In the genomic region with DNA sequence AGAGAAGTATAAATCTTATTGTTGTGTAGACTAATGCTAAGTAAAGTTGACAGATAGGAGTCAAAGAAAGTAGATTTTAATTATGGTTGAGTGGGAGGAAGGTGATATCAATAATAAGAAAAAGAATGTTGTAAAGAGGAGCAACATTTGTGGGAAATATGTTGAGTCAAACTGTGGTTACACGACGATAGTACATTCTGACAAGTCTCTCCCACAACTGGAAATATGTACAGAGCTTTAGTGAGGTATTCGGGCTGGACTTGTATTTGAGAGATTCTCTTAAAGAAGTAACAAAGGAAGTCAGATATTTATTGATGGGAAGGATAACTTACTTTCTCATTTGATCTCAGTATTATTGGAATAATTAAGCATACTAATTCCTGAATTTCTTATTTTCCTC, we compare ENCODE assay signal across 28 cellular contexts.
DNase-seq lines count a peak whose midpoint lies in the region; ATAC-seq and TF ChIP-seq lines count a peak whose summit lies in the region.
"Had no signal": no experiment of that assay in that cellular context is flagged by ENCODE, and none has a peak within 500 bp of the region (broad histone marks: within the 10 kb centered on the region; RNA-seq: fewer than 3 reads in every experiment).

No MANE protein-coding gene starts in this region.

- no peak for TF ChIP-seq POLR2A in suprapubic skin (IDR thresholded peaks at IDR 0.05)

- 69% methylated on average over 3 of the region's 3 CpGs for WGBS in suprapubic skin

- no peak for TF ChIP-seq CTCF in epithelial cell of esophagus (IDR thresholded peaks at IDR 0.05; ENCODE audit: insufficient read depth, low read depth, low read length, missing control alignments)
- TF ChIP-seq CTCF in nephron (IDR thresholded peaks at IDR 0.05; ENCODE audit: unreplicated experiment in 3 of 3), result no peak
- TF ChIP-seq CTCF in suprapubic skin (IDR thresholded peaks at IDR 0.05), result no peak

- H3K36me3 ChIP-seq in suprapubic skin, result no peaks in the 10 kb centered on the region
- H3K36me3 ChIP-seq: breast epithelium, colonic mucosa, heart right ventricle, MG63, uterus had no signal

- no peaks in the 10 kb centered on the region for H3K27me3 ChIP-seq in suprapubic skin
- H3K27me3 ChIP-seq: colonic mucosa, heart right ventricle, MG63, uterus had no signal

- TF ChIP-seq EP300 in suprapubic skin (IDR thresholded peaks at IDR 0.05), result no peak

- DNase-seq in ELR (ENCODE audit: low read depth), result peak; percentile 28
- DNase-seq in NCI-H226, result peak; percentile 66
- DNase-seq in epithelial cell of esophagus (ENCODE audit: low read depth), result peak; percentile 0
- DNase-seq in suprapubic skin (ENCODE audit: low spot score in 2 of 2), result no peak
- no peak for DNase-seq in activated CD4-positive, CD25-positive, alpha-beta regulatory T cell (lab: John Stamatoyannopoulos, UW)
- DNase-seq: activated CD4-positive, alpha-beta memory T cell treated with anti-CD3 and anti-CD28 coated beads, Interleukin-2, amount 10 ng/mL, durations not matched to agents 7 days and 5 days; activated effector memory CD4-positive, alpha-beta T cell treated with Interleukin-2 at 50 U/mL for 16 hours; colonic mucosa; effector memory CD8-positive, alpha-beta T cell; EL; heart right ventricle; MG63; naive thymus-derived CD8-positive, alpha-beta T cell; NCI-H1417; NCI-H2081; PC-3; retina; SIG-M5; stimulated activated CD4-positive, alpha-beta T cell treated with anti-CD3 and anti-CD28 coated beads, Interleukin-4, amount 100 ng/mL, for 24 hours; stimulated activated naive B cell treated with anti-CD40 and anti-IgM and Interleukin-4, amounts not matched to agents 10 μg/mL and 1 μg/mL and 100 μg/mL, for 72 hours; uterus had no signal

- H3K36me3 Mint-ChIP-seq in nephron (ENCODE audit: low read depth), result no peaks in the 10 kb centered on the region
- no peaks in the 10 kb centered on the region for H3K36me3 Mint-ChIP-seq in activated T-helper 17 cell treated with anti-CD3 and anti-CD28 coated beads, Interleukin-2, amount 50 U/mL, for 72 hours (ENCODE audit: low read depth)
- H3K36me3 Mint-ChIP-seq: naive thymus-derived CD8-positive, alpha-beta T cell; stimulated activated naive B cell treated with anti-CD40 and anti-IgM and Interleukin-4, amounts not matched to agents 10 μg/mL and 1 μg/mL and 100 μg/mL, for 72 hours had no signal

- H3K27me3 Mint-ChIP-seq in nephron (ENCODE audit: low read depth), result no peaks in the 10 kb centered on the region
- H3K27me3 Mint-ChIP-seq in activated T-helper 17 cell treated with anti-CD3 and anti-CD28 coated beads, Interleukin-2, amount 50 U/mL, for 72 hours, result no peaks in the 10 kb centered on the region
- H3K27me3 Mint-ChIP-seq: activated CD4-positive, alpha-beta memory T cell treated with anti-CD3 and anti-CD28 coated beads, Interleukin-2, amount 10 ng/mL, durations not matched to agents 7 days and 5 days; effector memory CD8-positive, alpha-beta T cell; IgD-negative memory B cell; naive thymus-derived CD8-positive, alpha-beta T cell; stimulated activated naive B cell treated with anti-CD40 and anti-IgM and Interleukin-4, amounts not matched to agents 10 μg/mL and 1 μg/mL and 100 μg/mL, for 72 hours had no signal

- H3K4me3 Mint-ChIP-seq in nephron, result no peak overlapping the region
- no peak overlapping the region for H3K4me3 Mint-ChIP-seq in activated T-helper 17 cell treated with anti-CD3 and anti-CD28 coated beads, Interleukin-2, amount 50 U/mL, for 72 hours
- H3K4me3 Mint-ChIP-seq: activated CD4-positive, alpha-beta memory T cell treated with anti-CD3 and anti-CD28 coated beads, Interleukin-2, amount 10 ng/mL, durations not matched to agents 7 days and 5 days; effector memory CD8-positive, alpha-beta T cell; IgD-negative memory B cell; naive thymus-derived CD8-positive, alpha-beta T cell; stimulated activated naive B cell treated with anti-CD40 and anti-IgM and Interleukin-4, amounts not matched to agents 10 μg/mL and 1 μg/mL and 100 μg/mL, for 72 hours had no signal

- no peak overlapping the region for H3K4me3 ChIP-seq in epithelial cell of esophagus (ENCODE audit: low read length)
- no peak overlapping the region for H3K4me3 ChIP-seq in suprapubic skin
- H3K4me3 ChIP-seq: breast epithelium, colonic mucosa, heart right ventricle, MG63, uterus had no signal

- no peak overlapping the region for H3K27ac ChIP-seq in suprapubic skin
- H3K27ac ChIP-seq: breast epithelium, C4-2B, colonic mucosa, heart right ventricle, uterus had no signal

- ATAC-seq in HG03520 (IDR thresholded peaks at IDR 0.05; ENCODE audit: unreplicated experiment), result no peak
- no peak for ATAC-seq in activated T-helper 17 cell treated with anti-CD3 and anti-CD28 coated beads, Interleukin-2, amount 50 U/mL, for 72 hours (replicated peaks)
- ATAC-seq: effector memory CD8-positive, alpha-beta T cell; HCT116; heart right ventricle; naive thymus-derived CD8-positive, alpha-beta T cell; PC-3; stimulated activated naive B cell treated with anti-CD40 and anti-IgM and Interleukin-4, amounts not matched to agents 10 μg/mL and 1 μg/mL and 100 μg/mL, for 72 hours had no signal

- no peaks in the 10 kb centered on the region for H3K9me3 ChIP-seq in suprapubic skin
- H3K9me3 ChIP-seq: breast epithelium, colonic mucosa, heart right ventricle, MG63 had no signal

- no peaks in the 10 kb centered on the region for H3K9me3 Mint-ChIP-seq in nephron
- H3K9me3 Mint-ChIP-seq in activated T-helper 17 cell treated with anti-CD3 and anti-CD28 coated beads, Interleukin-2, amount 50 U/mL, for 72 hours, result no peaks in the 10 kb centered on the region
- H3K9me3 Mint-ChIP-seq: IgD-negative memory B cell had no signal

- peak overlapping the region in 2 of 3 experiments; percentile 29 to 36 for H3K27ac Mint-ChIP-seq in nephron
- H3K27ac Mint-ChIP-seq in activated T-helper 17 cell treated with anti-CD3 and anti-CD28 coated beads, Interleukin-2, amount 50 U/mL, for 72 hours, result no peak overlapping the region
- H3K27ac Mint-ChIP-seq: activated CD4-positive, alpha-beta memory T cell treated with anti-CD3 and anti-CD28 coated beads, Interleukin-2, amount 10 ng/mL, durations not matched to agents 7 days and 5 days; effector memory CD8-positive, alpha-beta T cell; IgD-negative memory B cell; naive thymus-derived CD8-positive, alpha-beta T cell; stimulated activated naive B cell treated with anti-CD40 and anti-IgM and Interleukin-4, amounts not matched to agents 10 μg/mL and 1 μg/mL and 100 μg/mL, for 72 hours had no signal

- H3K4me1 Mint-ChIP-seq in nephron, result peaks cover 4% of the 10 kb centered on the region
- H3K4me1 Mint-ChIP-seq in activated T-helper 17 cell treated with anti-CD3 and anti-CD28 coated beads, Interleukin-2, amount 50 U/mL, for 72 hours, result no peaks in the 10 kb centered on the region
- H3K4me1 Mint-ChIP-seq: activated CD4-positive, alpha-beta memory T cell treated with anti-CD3 and anti-CD28 coated beads, Interleukin-2, amount 10 ng/mL, durations not matched to agents 7 days and 5 days; IgD-negative memory B cell; naive thymus-derived CD8-positive, alpha-beta T cell; stimulated activated naive B cell treated with anti-CD40 and anti-IgM and Interleukin-4, amounts not matched to agents 10 μg/mL and 1 μg/mL and 100 μg/mL, for 72 hours had no signal

- no peaks in the 10 kb centered on the region for H3K4me1 ChIP-seq in suprapubic skin
- H3K4me1 ChIP-seq: breast epithelium, colonic mucosa, heart right ventricle, uterus had no signal

Comparison
In these comparisons a context has a peak if more than half of its experiments do, and no peak if none do; other contexts are left out.
1. DNase-seq: peak in ELR (single experiment), NCI-H226 (single experiment) and epithelial cell of esophagus (single experiment); none in suprapubic skin (0 of 2) and activated CD4-positive, CD25-positive, alpha-beta regulatory T cell (0 of 4).